Comparison of ENCODE assay signal across 21 cellular contexts in the genomic region with DNA sequence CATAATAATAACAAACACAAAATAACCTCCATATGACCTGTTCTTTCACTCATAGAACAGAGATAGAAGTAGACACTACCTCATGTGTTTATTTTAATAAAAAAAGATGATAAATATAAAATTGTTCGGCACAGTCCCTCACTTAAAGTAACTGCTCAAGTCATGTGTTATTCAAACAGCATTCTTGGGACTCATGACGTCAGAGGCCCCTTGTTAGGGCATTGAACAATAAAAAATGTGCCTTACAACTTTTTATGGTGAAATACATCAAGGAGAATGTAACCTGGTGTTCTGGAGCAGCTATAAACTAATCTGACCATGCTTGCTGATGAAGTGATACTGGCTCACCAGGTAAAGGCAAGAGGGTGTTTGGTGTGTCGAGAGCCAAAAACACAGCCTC. TPM values are rescaled to one million over a fixed set of nuclear protein-coding genes. Genes with fewer than 3 reads are reported as not detected.
DNase-seq lines count a peak whose midpoint lies in the region; ATAC-seq, FAIRE-seq and TF ChIP-seq lines count a peak whose summit lies in the region.
"Had no signal": no experiment of that assay in that cellular context is flagged by ENCODE, and none has a peak within 500 bp of the region (broad histone marks: within the 10 kb centered on the region; RNA-seq: fewer than 3 reads in every experiment).

No MANE protein-coding gene starts in this region.

- H3K36me3 ChIP-seq in HCT116 (ENCODE audit: control insufficient read depth in 1 of 2, insufficient read depth in 2 of 2, low read length in 2 of 2) (no peaks in the 10 kb centered on the region), K562 (ENCODE audit: control insufficient read depth, insufficient read depth, low read length) (no peaks in the 10 kb centered on the region), psoas muscle (ENCODE audit: insufficient read depth in 1 of 2, low read depth in 1 of 2) (no peaks in the 10 kb centered on the region)
- H3K36me3 ChIP-seq: BLaER1 treated with 17β-estradiol and CSF1 and Interleukin-3, amounts not matched to agents 10 nM and 100 nM; WERI-Rb-1 had no signal

- BruUV-seq in HCT116 (replicated peaks; lab: Mats Ljungman, UMichigan), result no TSS peak
- BruUV-seq in K562 (replicated peaks; lab: Mats Ljungman, UMichigan), result no TSS peak

- TF ChIP-seq CTCF in HCT116 (IDR thresholded peaks at IDR 0.05 in 2 of 3, conservative IDR thresholded peaks at IDR 0.05 in 1 of 3; ENCODE audit: borderline replicate concordance in 1 of 3, insufficient read depth in 1 of 3, low read depth in 2 of 3, low read length in 2 of 3), result no peak
- no peak for TF ChIP-seq CTCF in K562 (IDR thresholded peaks at IDR 0.05 in 2 of 3, conservative IDR thresholded peaks at IDR 0.05 in 1 of 3; ENCODE audit: insufficient read depth in 2 of 3, low read depth in 1 of 3, low read length in 3 of 3)
- TF ChIP-seq CTCF in psoas muscle (IDR thresholded peaks at IDR 0.05), result no peak

- no peak for TF ChIP-seq RAD21 in HCT116 (IDR thresholded peaks at IDR 0.05; ENCODE audit: low read depth)
- no peak for TF ChIP-seq RAD21 in K562 (CRISPR knock-in tag; conservative IDR thresholded peaks at IDR 0.05 in 1 of 2, IDR thresholded peaks at IDR 0.05 in 1 of 2)

- H3K4me2 ChIP-seq in HCT116 (ENCODE audit: low read length) (no peak overlapping the region; the same call in 1 of the 2 replicates), K562 (ENCODE audit: insufficient read depth, low read length) (no peak overlapping the region)

- FAIRE-seq in K562 (lab: Jason Lieb, UNC), result peak; percentile 57
- FAIRE-seq: G401.6, urothelium cell line had no signal

- intact Hi-C loops in HCT116 (cut with micrococcal nuclease) (no loop called here), K562 (cut with micrococcal nuclease) (no loop called here), psoas muscle (cut with DNase I) (no loop called here)

- TF ChIP-seq EP300 in K562 (IDR thresholded peaks at IDR 0.05; ENCODE audit: low read length), result no peak

- peak overlapping the region; percentile 41 for H2AFZ ChIP-seq in HCT116 (ENCODE audit: low read depth, low read length, poor library complexity, severe bottlenecking)
- no peak overlapping the region for H2AFZ ChIP-seq in K562 (ENCODE audit: low read depth, low read length)

- H3K79me2 ChIP-seq in HCT116 (ENCODE audit: insufficient read depth, low read length) (no peaks in the 10 kb centered on the region), K562 (ENCODE audit: control insufficient read depth, insufficient read depth, low read length) (no peaks in the 10 kb centered on the region)
- H3K79me2 ChIP-seq: parathyroid adenoma had no signal

- H3K27me3 ChIP-seq in HCT116 (ENCODE audit: insufficient read depth, low read length) (no peaks in the 10 kb centered on the region), K562 (ENCODE audit: control insufficient read depth in 2 of 2, insufficient read depth in 2 of 2, low read length in 2 of 2) (no peaks in the 10 kb centered on the region), psoas muscle (ENCODE audit: insufficient read depth in 3 of 3, low read length in 2 of 3) (no peaks in the 10 kb centered on the region)
- H3K27me3 ChIP-seq: BLaER1 treated with 17β-estradiol and CSF1 and Interleukin-3, amounts not matched to agents 10 nM and 100 nM had no signal

- H3K9me2 ChIP-seq in HCT116 (ENCODE audit: insufficient read depth), result no peaks in the 10 kb centered on the region

- peaks cover 8% of the 10 kb centered on the region for H3K9me3 Mint-ChIP-seq in activated naive CD4-positive, alpha-beta T cell treated with anti-CD3 and anti-CD28 coated beads, Interleukin-2, amount 10 ng/mL, durations not matched to agents 7 days and 5 days
- H3K9me3 Mint-ChIP-seq in stimulated activated effector memory CD8-positive, alpha-beta T cell treated with anti-CD3 and anti-CD28 coated beads, Interleukin-12 subunit alpha, Interleukin-12 subunit beta, amount 100 ng/mL, for 72 hours, result no peaks in the 10 kb centered on the region
- H3K9me3 Mint-ChIP-seq: natural killer cell treated with Interleukin-12 subunit alpha and Interleukin-12 subunit beta and Interleukin-15 and Interleukin-18, amount 100 ng/mL, for 72 hours had no signal

- WGBS in K562 (ENCODE audit: insufficient coverage, low coverage, missing lambda C conversion rate), result 65% methylated on average over 3 of the region's 3 CpGs
- WGBS in psoas muscle, 3 donors, result 85 to 88% (median 86%) methylated on average over 3 of the region's 3 CpGs

- POLR2A ChIA-PET in HCT116 (lab: Charles Lee), result no interaction called here
- POLR2A ChIA-PET in K562 (lab: Yijun Ruan, JAX), result interaction anchor here (0.6 to 0.9 kb wide), 3 partner anchors 12 to 78 kb away, joined by 3 to 4 read pairs (median 3); a partner anchor contains a TSS

- no peak for DNase-seq in activated naive CD4-positive, alpha-beta T cell treated with anti-CD3 and anti-CD28 coated beads, Interleukin-2, amount 10 ng/mL, durations not matched to agents 7 days and 5 days
- no peak for DNase-seq in activated naive CD4-positive, alpha-beta T cell (lab: John Stamatoyannopoulos, UW)
- DNase-seq in HCT116 (ENCODE audit: low read depth, low spot score) (no peak), K562 (ENCODE audit: extremely low read depth in 1 of 4, low spot score in 3 of 4) (no peak), NCI-H1092 treated with DMSO at 0.1 percent for 48 hours (lab: John Stamatoyannopoulos, UW) (no peak), ACHN (no peak), psoas muscle (no peak)
- DNase-seq in stimulated activated effector memory CD8-positive, alpha-beta T cell treated with anti-CD3 and anti-CD28 coated beads, Interleukin-12 subunit alpha, Interleukin-12 subunit beta, amount 100 ng/mL, for 72 hours (ENCODE audit: low spot score in 2 of 2), result no peak
- DNase-seq: DMS 273 treated with DMSO at 0.1 percent for 48 hours, glutamatergic neuron, left colon, mesendoderm, NCI-H1417, NCI-H524, WERI-Rb-1 had no signal

- no peak for TF ChIP-seq POLR2A in HCT116 (IDR thresholded peaks at IDR 0.05; ENCODE audit: borderline replicate concordance, extremely low read depth, insufficient read depth, insufficient read length)
- no peak for TF ChIP-seq POLR2A in K562 (conservative IDR thresholded peaks at IDR 0.05)

- no peaks in the 10 kb centered on the region for H3K9me1 ChIP-seq in K562 (ENCODE audit: control insufficient read depth, insufficient read depth, low read length)

- no peaks in the 10 kb centered on the region for H3K27me3 Mint-ChIP-seq in activated naive CD4-positive, alpha-beta T cell treated with anti-CD3 and anti-CD28 coated beads, Interleukin-2, amount 10 ng/mL, durations not matched to agents 7 days and 5 days

- no peak overlapping the region for H3K27ac ChIP-seq in HCT116 (ENCODE audit: low read depth, low read length)
- H3K27ac ChIP-seq in K562 (ENCODE audit: extremely low read depth, low read depth, low read length), result no peak overlapping the region
- no peak overlapping the region for H3K27ac ChIP-seq in psoas muscle
- H3K27ac ChIP-seq: BLaER1 treated with 17β-estradiol and CSF1 and Interleukin-3, amounts not matched to agents 10 nM and 100 nM; WERI-Rb-1 had no signal

- peaks cover 58% of the 10 kb centered on the region for H3K4me1 Mint-ChIP-seq in activated naive CD4-positive, alpha-beta T cell treated with anti-CD3 and anti-CD28 coated beads, Interleukin-2, amount 10 ng/mL, durations not matched to agents 7 days and 5 days
- peaks cover 32% of the 10 kb centered on the region for H3K4me1 Mint-ChIP-seq in stimulated activated effector memory CD8-positive, alpha-beta T cell treated with anti-CD3 and anti-CD28 coated beads, Interleukin-12 subunit alpha, Interleukin-12 subunit beta, amount 100 ng/mL, for 72 hours

- H3K9me3 ChIP-seq in HCT116 (ENCODE audit: control insufficient read depth in 1 of 2, insufficient read depth in 1 of 2, low read depth in 1 of 2, low read length in 2 of 2), result no peaks in the 10 kb centered on the region
- H3K9me3 ChIP-seq in K562 (replicated peaks; ENCODE audit: control insufficient read depth, insufficient read depth, low read depth, low read length), result no peaks in the 10 kb centered on the region
- H3K9me3 ChIP-seq in psoas muscle, result no peaks in the 10 kb centered on the region

- H3K9ac ChIP-seq in HCT116 (ENCODE audit: low read length) (no peak overlapping the region), K562 (ENCODE audit: insufficient read depth in 1 of 2, low read depth in 2 of 2, low read length in 2 of 2) (no peak overlapping the region)
- H3K9ac ChIP-seq: BLaER1 treated with 17β-estradiol and CSF1 and Interleukin-3, amounts not matched to agents 10 nM and 100 nM; parathyroid adenoma had no signal

- H3K36me3 Mint-ChIP-seq in activated naive CD4-positive, alpha-beta T cell treated with anti-CD3 and anti-CD28 coated beads, Interleukin-2, amount 10 ng/mL, durations not matched to agents 7 days and 5 days, result peaks cover 9% of the 10 kb centered on the region
- peaks cover 14% of the 10 kb centered on the region for H3K36me3 Mint-ChIP-seq in stimulated activated effector memory CD8-positive, alpha-beta T cell treated with anti-CD3 and anti-CD28 coated beads, Interleukin-12 subunit alpha, Interleukin-12 subunit beta, amount 100 ng/mL, for 72 hours
- H3K36me3 Mint-ChIP-seq: natural killer cell treated with Interleukin-12 subunit alpha and Interleukin-12 subunit beta and Interleukin-15 and Interleukin-18, amount 100 ng/mL, for 72 hours; stimulated activated naive B cell treated with anti-CD40 and anti-IgM and Interleukin-4, amounts not matched to agents 10 μg/mL and 1 μg/mL and 100 μg/mL, for 72 hours had no signal

- RAD21 ChIA-PET in HCT116 (lab: Charles Lee; ENCODE audit: low non-redundant PET in 1 of 2, low total read pairs in 2 of 2, uncharacterized antibody in 2 of 2, unreplicated experiment in 2 of 2), result no interaction called here

- H3K27ac Mint-ChIP-seq in activated naive CD4-positive, alpha-beta T cell treated with anti-CD3 and anti-CD28 coated beads, Interleukin-2, amount 10 ng/mL, durations not matched to agents 7 days and 5 days, result peak overlapping the region; percentile 55
- peak overlapping the region; percentile 84 for H3K27ac Mint-ChIP-seq in stimulated activated effector memory CD8-positive, alpha-beta T cell treated with anti-CD3 and anti-CD28 coated beads, Interleukin-12 subunit alpha, Interleukin-12 subunit beta, amount 100 ng/mL, for 72 hours

- no peak overlapping the region for H3K4me3 Mint-ChIP-seq in activated naive CD4-positive, alpha-beta T cell treated with anti-CD3 and anti-CD28 coated beads, Interleukin-2, amount 10 ng/mL, durations not matched to agents 7 days and 5 days
- no peak overlapping the region for H3K4me3 Mint-ChIP-seq in stimulated activated effector memory CD8-positive, alpha-beta T cell treated with anti-CD3 and anti-CD28 coated beads, Interleukin-12 subunit alpha, Interleukin-12 subunit beta, amount 100 ng/mL, for 72 hours
- H3K4me3 Mint-ChIP-seq: stimulated activated naive B cell treated with anti-CD40 and anti-IgM and Interleukin-4, amounts not matched to agents 10 μg/mL and 1 μg/mL and 100 μg/mL, for 72 hours had no signal

- H3K4me3 ChIP-seq in HCT116 (replicated peaks in 1 of 2; ENCODE audit: low read depth in 1 of 2, low read length in 2 of 2), result no peak overlapping the region
- H3K4me3 ChIP-seq in K562, result no peak overlapping the region
- H3K4me3 ChIP-seq in psoas muscle, result no peak overlapping the region
- H3K4me3 ChIP-seq: BLaER1 treated with 17β-estradiol and CSF1 and Interleukin-3, amounts not matched to agents 10 nM and 100 nM had no signal

- CTCF ChIA-PET in activated naive CD4-positive, alpha-beta T cell treated with anti-CD3 and anti-CD28 coated beads, Interleukin-2, amount 10 ng/mL, durations not matched to agents 7 days and 5 days (lab: Charles Lee), result interaction anchor here (0.9 to 2.2 kb wide), 5 partner anchors 12 to 84 kb away, joined by 3 to 12 read pairs (median 4); a partner anchor contains a TSS
- CTCF ChIA-PET in HCT116 (lab: Charles Lee) (no interaction called here), K562 (lab: Yijun Ruan, JAX; ENCODE audit: low intra/inter-chr PET ratio) (no interaction called here)

- no peak for ATAC-seq in HCT116
- ATAC-seq in K562, result no peak
- ATAC-seq in stimulated activated effector memory CD8-positive, alpha-beta T cell treated with anti-CD3 and anti-CD28 coated beads, Interleukin-12 subunit alpha, Interleukin-12 subunit beta, amount 100 ng/mL, for 72 hours, result no peak
- ATAC-seq in psoas muscle, result no peak
- ATAC-seq: left colon had no signal

- H3K4me1 ChIP-seq in HCT116 (ENCODE audit: control insufficient read depth in 1 of 2, insufficient read depth in 2 of 2, low read length in 2 of 2) (peaks cover 10 to 28% of the 10 kb centered on the region in 2 experiments), K562 (replicated peaks in 1 of 2; ENCODE audit: control insufficient read depth in 2 of 2, insufficient read depth in 2 of 2, low read length in 2 of 2) (peaks cover 11 to 23% of the 10 kb centered on the region in 2 experiments; a peak in 4 of 5 replicates), psoas muscle (peaks cover 18% of the 10 kb centered on the region)

- in situ Hi-C loops in K562 (cut with MboI) (no loop called here), ACHN (cut with HindIII; ENCODE audit: low pct_ligation_motif_present, low pct_unique_long_range_greater_than_20kb, low sequenced_read_pairs) (no loop called here)

- H4K20me1 ChIP-seq in HCT116 (ENCODE audit: insufficient read depth) (no peaks in the 10 kb centered on the region), K562 (replicated peaks; ENCODE audit: control insufficient read depth, insufficient read depth, low read length) (no peaks in the 10 kb centered on the region)
- H4K20me1 ChIP-seq: BLaER1 treated with 17β-estradiol and CSF1 and Interleukin-3, amounts not matched to agents 10 nM and 100 nM had no signal

RNA-seq across cellular contexts. Expression of a gene that starts 12.2 kb away (rescaled TPM):
- total RNA-seq in HCT116 (2021; ENCODE audit: unreplicated experiment) (37.8 TPM), K562 (2014; rRNA removed) (33.2 and 47.8 TPM in 2 replicates), K562 (2014; rRNA removed; fragmentation: Illumina TruSeq; extraction: Trizol) (36.8 and 39.3 TPM in 2 replicates), K562 (2015; rRNA removed; fragmentation: Illumina TruSeq; extraction: Trizol) (27.1 and 31.4 TPM in 2 replicates), K562 (2021) (35.8 and 36.3 TPM in 2 replicates), psoas muscle (10 to 100 TPM; 28.5 to 34.1 (median 31.8) TPM)
- polyA plus RNA-seq in HCT116 (2012), result 22.8 and 26.1 TPM in 2 replicates
- 20.9 and 53.7 TPM in 2 replicates for total RNA-seq in K562 (2011; cell fraction: chromatin; rRNA removed; ENCODE audit: low replicate concordance)
- 22.1 and 24.3 TPM in 2 replicates for total RNA-seq in K562 (2011; cell fraction: nucleolus; rRNA removed)
- total RNA-seq in K562 (2011; cell fraction: nucleoplasm; rRNA removed), result 42.7 and 56.4 TPM in 2 replicates
- polyA plus RNA-seq in K562 (2011; rRNA removed) (17.2 and 31.9 TPM in 2 replicates), K562 (2014; fragmentation: Illumina TruSeq; extraction: Trizol) (25.8 and 29.7 TPM in 2 replicates), K562 (2014; fragmentation: Nextera tagmentation; extraction: Ambion mirVana) (1 to 10 TPM; 5.3 to 7.6 TPM), K562 (2014; rRNA removed) (26.0 and 37.5 TPM in 2 replicates), psoas muscle (10 to 100 TPM; 22.9 to 34.2 (median 23.7) TPM)
- 10.5 and 38.6 TPM in 2 replicates for polyA plus RNA-seq in K562 (2011; cell fraction: cytosol; rRNA removed)
- polyA plus RNA-seq in K562 (2011; cell fraction: nucleus; rRNA removed), result 5.0 and 5.5 TPM in 2 replicates
- 30.5 and 36.1 TPM in 2 replicates for polyA plus RNA-seq in K562 (2012)
- 16.9 and 24.5 TPM in 2 replicates for polyA minus RNA-seq in K562 (2011; rRNA and poly(A)+ RNA removed)
- 7.8 and 11.8 TPM in 2 replicates for polyA minus RNA-seq in K562 (2011; cell fraction: cytosol; rRNA and poly(A)+ RNA removed)
- 11.8 and 14.9 TPM in 2 replicates for polyA minus RNA-seq in K562 (2011; cell fraction: nucleus; rRNA and poly(A)+ RNA removed)
